ENCODE assay signal across 8 cellular contexts in genomic region chrX:123962006-123962485, GRCh38. TPM values are rescaled to one million over a fixed set of nuclear protein-coding genes. Genes with fewer than 3 reads are reported as not detected.
DNase-seq lines count a peak whose midpoint lies in the region; ATAC-seq, FAIRE-seq and TF ChIP-seq lines count a peak whose summit lies in the region.

No MANE protein-coding gene starts in this region.

- H3K36me3 Mint-ChIP-seq in activated T-helper 2 cell treated with anti-CD3 and anti-CD28 coated beads, Interferon-gamma antibody, Interleukin-2, Interleukin-4, amounts not matched to agents 10 μg/mL and 5 μg/mL and 100 μg/mL, durations not matched to agents 14 hours and 24 hours and 36 hours (ENCODE audit: low read depth): peaks cover 15% of the 10 kb centered on the region
- peaks cover 7% of the 10 kb centered on the region for H3K36me3 Mint-ChIP-seq in stimulated activated memory B cell treated with anti-CD40 and anti-IgM and Interleukin-4, amounts not matched to agents 10 μg/mL and 1 μg/mL and 100 μg/mL, for 72 hours

- RAD21 ChIA-PET in HCT116 (lab: Charles Lee; ENCODE audit: low non-redundant PET in 1 of 2, low total read pairs in 2 of 2, uncharacterized antibody in 2 of 2, unreplicated experiment in 2 of 2): no interaction called here

- H3K9me3 ChIP-seq in BLaER1: peaks cover 10% of the 10 kb centered on the region; the same call in 1 of the 2 replicates
- no peaks in the 10 kb centered on the region for H3K9me3 ChIP-seq in HCT116 (ENCODE audit: control insufficient read depth in 1 of 2, insufficient read depth in 1 of 2, low read depth in 1 of 2, low read length in 2 of 2)
- peaks cover 14% of the 10 kb centered on the region for H3K9me3 ChIP-seq in iPS-18a (ENCODE audit: control insufficient read depth, low read depth, low read length)

- BruUV-seq in HCT116 (replicated peaks; lab: Mats Ljungman, UMichigan): TSS peak; percentile 52

- CTCF ChIA-PET in HCT116 (lab: Charles Lee): interaction anchor here (1.0 kb wide), 1 partner anchor 14 kb away, joined by 4 read pairs; no protein-coding TSS in a partner anchor

- H2AFZ ChIP-seq in HCT116 (ENCODE audit: low read depth, low read length, poor library complexity, severe bottlenecking): no peak overlapping the region

- H3K9ac ChIP-seq in BLaER1 (peak overlapping the region; percentile 99), HCT116 (ENCODE audit: low read length) (peak overlapping the region; percentile 95), iPS-18a (ENCODE audit: low read length) (peak overlapping the region; percentile 96)

- TF ChIP-seq RAD21 in HCT116 (IDR thresholded peaks at IDR 0.05; ENCODE audit: low read depth): no peak

- POLR2A ChIA-PET in HCT116 (lab: Charles Lee): interaction anchor here (0.7 kb wide), 1 partner anchor 369 kb away, joined by 3 read pairs; no protein-coding TSS in a partner anchor

- H3K27ac ChIP-seq in BLaER1: peak overlapping the region; percentile 99
- H3K27ac ChIP-seq in HCT116 (ENCODE audit: low read depth, low read length): peak overlapping the region; percentile 84
- H3K27ac ChIP-seq in iPS-18a (ENCODE audit: low read length): peak overlapping the region; percentile 93

- TF ChIP-seq POLR2A in HCT116 (IDR thresholded peaks at IDR 0.05; ENCODE audit: borderline replicate concordance, extremely low read depth, insufficient read depth, insufficient read length): no peak

- H3K36me3 ChIP-seq in BLaER1 (no peaks in the 10 kb centered on the region), HCT116 (ENCODE audit: control insufficient read depth in 1 of 2, insufficient read depth in 2 of 2, low read length in 2 of 2) (no peaks in the 10 kb centered on the region), iPS-18a (ENCODE audit: control insufficient read depth, low read depth, low read length) (no peaks in the 10 kb centered on the region)

- H3K4me3 Mint-ChIP-seq in activated T-helper 2 cell treated with anti-CD3 and anti-CD28 coated beads, Interferon-gamma antibody, Interleukin-2, Interleukin-4, amounts not matched to agents 10 μg/mL and 5 μg/mL and 100 μg/mL, durations not matched to agents 14 hours and 24 hours and 36 hours (ENCODE audit: low read depth): peak overlapping the region; percentile 99
- peak overlapping the region; percentile 90 for H3K4me3 Mint-ChIP-seq in stimulated activated memory B cell treated with anti-CD40 and anti-IgM and Interleukin-4, amounts not matched to agents 10 μg/mL and 1 μg/mL and 100 μg/mL, for 72 hours

- DNase-seq in HCT116 (ENCODE audit: low read depth, low spot score) (peak; percentile 24), urothelium cell line (ENCODE audit: low spot score) (no peak), left colon (no peak)
- DNase-seq in activated T-helper 2 cell treated with anti-CD3 and anti-CD28 coated beads, Interferon-gamma antibody, Interleukin-2, Interleukin-4, amounts not matched to agents 10 μg/mL and 5 μg/mL and 100 μg/mL, durations not matched to agents 14 hours and 24 hours and 36 hours (ENCODE audit: low spot score): no peak

- peaks cover 53% of the 10 kb centered on the region for H3K79me2 ChIP-seq in HCT116 (ENCODE audit: insufficient read depth, low read length)

- H3K4me3 ChIP-seq in BLaER1 (peak overlapping the region; percentile 77), HCT116 (replicated peaks in 1 of 2; ENCODE audit: low read depth in 1 of 2, low read length in 2 of 2) (peak overlapping the region; percentile 70 to 78), iPS-18a (ENCODE audit: low read length) (peak overlapping the region; percentile 94)

- no peak for TF ChIP-seq CTCF in HCT116 (IDR thresholded peaks at IDR 0.05 in 2 of 3, conservative IDR thresholded peaks at IDR 0.05 in 1 of 3; ENCODE audit: borderline replicate concordance in 1 of 3, insufficient read depth in 1 of 3, low read depth in 2 of 3, low read length in 2 of 3)

- H3K9me2 ChIP-seq in HCT116 (ENCODE audit: insufficient read depth): no peaks in the 10 kb centered on the region

- H3K27me3 ChIP-seq in BLaER1 (peaks cover 5% of the 10 kb centered on the region; the same call in 1 of the 2 replicates), HCT116 (ENCODE audit: insufficient read depth, low read length) (no peaks in the 10 kb centered on the region), iPS-18a (ENCODE audit: control insufficient read depth, insufficient read depth, low read length) (no peaks in the 10 kb centered on the region)

- no peak for ATAC-seq in HCT116
- no peak for ATAC-seq in stimulated activated memory B cell treated with anti-CD40 and anti-IgM and Interleukin-4, amounts not matched to agents 10 μg/mL and 1 μg/mL and 100 μg/mL, for 72 hours
- ATAC-seq in GM18868 (IDR thresholded peaks at IDR 0.05; ENCODE audit: unreplicated experiment): no peak
- no peak for ATAC-seq in left colon

- H3K27ac Mint-ChIP-seq in activated T-helper 2 cell treated with anti-CD3 and anti-CD28 coated beads, Interferon-gamma antibody, Interleukin-2, Interleukin-4, amounts not matched to agents 10 μg/mL and 5 μg/mL and 100 μg/mL, durations not matched to agents 14 hours and 24 hours and 36 hours: peak overlapping the region; percentile 100
- H3K27ac Mint-ChIP-seq in stimulated activated memory B cell treated with anti-CD40 and anti-IgM and Interleukin-4, amounts not matched to agents 10 μg/mL and 1 μg/mL and 100 μg/mL, for 72 hours: peak overlapping the region; percentile 100

- H3K4me1 ChIP-seq in BLaER1 (peaks cover 7% of the 10 kb centered on the region; the same call in 1 of the 2 replicates), HCT116 (ENCODE audit: control insufficient read depth in 1 of 2, insufficient read depth in 2 of 2, low read length in 2 of 2) (peaks cover 9 to 22% of the 10 kb centered on the region in 2 experiments), iPS-18a (ENCODE audit: control insufficient read depth, low read depth, low read length) (peaks cover 8% of the 10 kb centered on the region)

- H3K4me1 Mint-ChIP-seq in activated T-helper 2 cell treated with anti-CD3 and anti-CD28 coated beads, Interferon-gamma antibody, Interleukin-2, Interleukin-4, amounts not matched to agents 10 μg/mL and 5 μg/mL and 100 μg/mL, durations not matched to agents 14 hours and 24 hours and 36 hours (ENCODE audit: low read depth): peaks cover 22% of the 10 kb centered on the region
- peaks cover 14% of the 10 kb centered on the region for H3K4me1 Mint-ChIP-seq in stimulated activated memory B cell treated with anti-CD40 and anti-IgM and Interleukin-4, amounts not matched to agents 10 μg/mL and 1 μg/mL and 100 μg/mL, for 72 hours

- no peaks in the 10 kb centered on the region for H3K9me3 Mint-ChIP-seq in activated T-helper 2 cell treated with anti-CD3 and anti-CD28 coated beads, Interferon-gamma antibody, Interleukin-2, Interleukin-4, amounts not matched to agents 10 μg/mL and 5 μg/mL and 100 μg/mL, durations not matched to agents 14 hours and 24 hours and 36 hours
- no peaks in the 10 kb centered on the region for H3K9me3 Mint-ChIP-seq in stimulated activated memory B cell treated with anti-CD40 and anti-IgM and Interleukin-4, amounts not matched to agents 10 μg/mL and 1 μg/mL and 100 μg/mL, for 72 hours

- H3K4me2 ChIP-seq in BLaER1: peak overlapping the region; percentile 65
- H3K4me2 ChIP-seq in HCT116 (ENCODE audit: low read length): peak overlapping the region; percentile 87

- no peak for FAIRE-seq in urothelium cell line (lab: Jason Lieb, UNC)

- intact Hi-C loops in HCT116 (cut with micrococcal nuclease): loop anchor here (5.0 kb wide), 1 partner anchor 130 kb away; no protein-coding TSS in a partner anchor
- intact Hi-C loops in activated T-helper 2 cell treated with anti-CD3 and anti-CD28 coated beads, Interferon-gamma antibody, Interleukin-2, Interleukin-4, amounts not matched to agents 10 μg/mL and 5 μg/mL and 100 μg/mL, durations not matched to agents 14 hours and 24 hours and 36 hours (cut with micrococcal nuclease): loop anchor here (2.0 to 10.0 kb wide), 8 partner anchors 15 to 423 kb away; no protein-coding TSS in a partner anchor
- intact Hi-C loops in left colon (cut with DNase I, micrococcal nuclease): no loop called here

- H3K27me3 Mint-ChIP-seq in activated T-helper 2 cell treated with anti-CD3 and anti-CD28 coated beads, Interferon-gamma antibody, Interleukin-2, Interleukin-4, amounts not matched to agents 10 μg/mL and 5 μg/mL and 100 μg/mL, durations not matched to agents 14 hours and 24 hours and 36 hours (ENCODE audit: low read depth): no peaks in the 10 kb centered on the region
- no peaks in the 10 kb centered on the region for H3K27me3 Mint-ChIP-seq in stimulated activated memory B cell treated with anti-CD40 and anti-IgM and Interleukin-4, amounts not matched to agents 10 μg/mL and 1 μg/mL and 100 μg/mL, for 72 hours

- H4K20me1 ChIP-seq in BLaER1: peaks cover 39% of the 10 kb centered on the region
- no peaks in the 10 kb centered on the region for H4K20me1 ChIP-seq in HCT116 (ENCODE audit: insufficient read depth)

TF ChIP-seq in HCT116, 20 proteins besides CTCF, POLR2A, EP300 and RAD21:
- no peak for TF ChIP-seq POLR2AphosphoS5 (IDR thresholded peaks at IDR 0.05; ENCODE audit: low read depth, low read length)

RNA-seq across cellular contexts. Expression of gene STAG2, which starts 0.5 kb away (rescaled TPM):
- total RNA-seq in HCT116 (2021; ENCODE audit: unreplicated experiment) (66.3 TPM), left colon (10 to 100 TPM; 58.8 to 66.8 TPM)
- polyA plus RNA-seq in HCT116 (2012): 35.3 and 36.0 TPM in 2 replicates
- total RNA-seq in activated T-helper 2 cell treated with anti-CD3 and anti-CD28 coated beads, Interferon-gamma antibody, Interleukin-2, Interleukin-4, amounts not matched to agents 10 μg/mL and 5 μg/mL and 100 μg/mL, durations not matched to agents 14 hours and 24 hours and 36 hours: 105 and 106 TPM in 2 replicates

Comparison
In these comparisons a context has a peak if more than half of its experiments do, and no peak if none do; other contexts are left out.
1. intact Hi-C loops: an anchor here in HCT116 (5.0 kb wide) and activated T-helper 2 cell treated with anti-CD3 and anti-CD28 coated beads, Interferon-gamma antibody, Interleukin-2, Interleukin-4, amounts not matched to agents 10 μg/mL and 5 μg/mL and 100 μg/mL, durations not matched to agents 14 hours and 24 hours and 36 hours (2.0 to 10.0 kb wide); none called in left colon.